ENCODE assay signal across 19 cellular contexts in the genomic region with DNA sequence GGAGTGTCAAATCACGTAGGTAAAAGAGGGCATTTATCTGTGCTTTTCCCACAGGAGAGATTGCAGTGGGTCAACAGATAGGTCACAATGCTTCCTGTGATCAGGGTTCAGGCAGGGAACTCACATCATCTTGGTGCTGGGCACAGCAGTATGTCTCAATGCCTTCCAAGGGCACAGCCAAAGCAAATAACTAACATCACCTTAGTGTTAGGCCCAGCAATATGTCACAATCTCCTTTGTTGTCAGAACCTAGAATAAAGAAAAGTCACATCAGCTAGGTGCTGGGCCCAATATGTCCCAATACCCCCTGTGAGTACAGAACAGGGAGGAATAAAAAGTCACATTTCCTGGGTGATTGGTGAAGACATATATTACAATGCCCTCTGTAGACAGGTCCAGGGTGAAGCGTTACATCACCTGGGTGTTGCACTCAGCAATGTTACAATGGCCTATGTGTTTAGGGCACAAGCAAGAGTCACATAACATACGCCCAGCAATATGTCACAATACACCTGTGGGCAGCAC. TPM values are rescaled to one million over a fixed set of nuclear protein-coding genes. Genes with fewer than 3 reads are reported as not detected.
DNase-seq lines count a peak whose midpoint lies in the region; ATAC-seq, FAIRE-seq and TF ChIP-seq lines count a peak whose summit lies in the region.
"Had no signal": no experiment of that assay in that cellular context is flagged by ENCODE, and none has a peak within 500 bp of the region (broad histone marks: within the 10 kb centered on the region; RNA-seq: fewer than 3 reads in every experiment).

No MANE protein-coding gene starts in this region.

- no peak overlapping the region for H3K23ac ChIP-seq in H9 (ENCODE audit: insufficient read length, low read depth, low read length)

- no peak overlapping the region for H2BK120ac ChIP-seq in H9 (ENCODE audit: low read depth, low read length, poor library complexity, severe bottlenecking)

- H3K27me3 ChIP-seq in H9 (ENCODE audit: insufficient read depth, low read length) (no peaks in the 10 kb centered on the region), GM12878 (replicated peaks in 1 of 2; ENCODE audit: control insufficient read depth in 2 of 2, insufficient read depth in 2 of 2, low read length in 1 of 2) (no peaks in the 10 kb centered on the region), liver (ENCODE audit: control insufficient read depth in 4 of 4, insufficient read depth in 4 of 4, low read length in 3 of 4) (no peaks in the 10 kb centered on the region), neutrophil (no peaks in the 10 kb centered on the region)

- POLR2A ChIA-PET in GM12878 (lab: Charles Lee), result no interaction called here

- CTCF ChIA-PET in GM12878 (lab: Yijun Ruan, JAX), result no interaction called here

- no peak overlapping the region for H2AK5ac ChIP-seq in H9 (ENCODE audit: insufficient read length, low read length)

- no CpG with 5 or more reads among the region's 3 CpGs for WGBS in H9 (ENCODE audit: extremely low coverage, insufficient read length, low lambda C conversion rate)
- 81% methylated on average over 3 of the region's 3 CpGs for WGBS in GM12878 (ENCODE audit: insufficient coverage, insufficient replicate concordance, low lambda C conversion rate, missing lambda C conversion rate)
- 42% methylated on average over 3 of the region's 3 CpGs for WGBS in liver

- RAD21 ChIA-PET in GM12878 (lab: Charles Lee; ENCODE audit: unreplicated experiment), result no interaction called here

- no peaks in the 10 kb centered on the region for H4K20me1 ChIP-seq in H9 (ENCODE audit: control insufficient read depth, insufficient read depth, insufficient read length)
- no peaks in the 10 kb centered on the region for H4K20me1 ChIP-seq in GM12878 (ENCODE audit: control insufficient read depth, insufficient read depth)

- in situ Hi-C loops in GM12878 (cut with MboI), result no loop called here

- no peaks in the 10 kb centered on the region for H3K4me1 Mint-ChIP-seq in H9

- H3K14ac ChIP-seq in H9 (ENCODE audit: insufficient read depth, low read length), result no peak overlapping the region

- H3K4me1 ChIP-seq in H9 (ENCODE audit: insufficient read depth, low read length) (no peaks in the 10 kb centered on the region), GM12878 (ENCODE audit: control insufficient read depth, insufficient read depth, low read length) (no peaks in the 10 kb centered on the region), liver (ENCODE audit: control insufficient read depth in 4 of 4, insufficient read depth in 4 of 4, low read length in 3 of 4) (no peaks in the 10 kb centered on the region), neutrophil (ENCODE audit: control insufficient read depth in 1 of 2, insufficient read depth in 1 of 2, low read depth in 1 of 2, low read length in 1 of 2) (peaks cover 0 to 21% of the 10 kb centered on the region in 2 experiments)
- H3K4me1 ChIP-seq: HAP-1 had no signal

- H3K9me3 Mint-ChIP-seq in H9, result no peaks in the 10 kb centered on the region
- H3K9me3 Mint-ChIP-seq: CD4-positive, alpha-beta memory T cell had no signal

- no peak overlapping the region for H3K27ac ChIP-seq in H9 (ENCODE audit: insufficient read length, low read depth, low read length)
- no peak overlapping the region for H3K27ac ChIP-seq in GM12878 (ENCODE audit: control insufficient read depth, insufficient read depth)
- peak overlapping the region in 1 of 2 donors; percentile 35 for H3K27ac ChIP-seq in liver (ENCODE audit: low read depth in 1 of 2, low read length in 2 of 2)
- peak overlapping the region; percentile 25 for H3K27ac ChIP-seq in neutrophil
- H3K27ac ChIP-seq: C4-2B, KMS-11 had no signal

- H4K91ac ChIP-seq in H9 (ENCODE audit: insufficient read length, low read depth, low read length), result no peak overlapping the region

- no peaks in the 10 kb centered on the region for H3K27me3 Mint-ChIP-seq in H9 (ENCODE audit: low read depth)
- H3K27me3 Mint-ChIP-seq: CD4-positive, alpha-beta memory T cell had no signal

- FAIRE-seq in GM12878 (lab: Jason Lieb, UNC), result no peak
- FAIRE-seq: A204.1, GM19239 had no signal

- H3T11ph ChIP-seq in H9 (ENCODE audit: low read length), result no peak overlapping the region

- H4K5ac ChIP-seq in H9 (ENCODE audit: insufficient read length, low read depth, low read length), result no peak overlapping the region

- SMC1A ChIA-PET in GM12878 (lab: Charles Lee; ENCODE audit: uncharacterized antibody, unreplicated experiment), result no interaction called here

- BruUV-seq in GM12878 (replicated peaks; lab: Mats Ljungman, UMichigan), result TSS peak; percentile 48

- TF ChIP-seq EP300 in GM12878 (IDR thresholded peaks at IDR 0.05; ENCODE audit: borderline replicate concordance in 1 of 2, control insufficient read depth in 1 of 2, low read depth in 2 of 2, low read length in 2 of 2), result no peak

- H2BK12ac ChIP-seq in H9 (ENCODE audit: insufficient read length, low read depth, low read length), result no peak overlapping the region

- intact Hi-C loops in GM12878 (cut with micrococcal nuclease; ENCODE audit: unreplicated experiment), result no loop called here

- H3K4ac ChIP-seq in H9 (ENCODE audit: low read depth, low read length), result no peak overlapping the region

- ATAC-seq in GM12878 (no peak), HG02678 (IDR thresholded peaks at IDR 0.05; ENCODE audit: unreplicated experiment) (no peak)

- peaks cover 49 to 74% (median 59%) of the 10 kb centered on the region in 3 experiments for H3K36me3 Mint-ChIP-seq in H9 (ENCODE audit: insufficient read depth in 1 of 3, low read depth in 3 of 3)

- H3K4me3 ChIP-seq in GM12878, result no peak overlapping the region
- no peak overlapping the region for H3K4me3 ChIP-seq in liver (ENCODE audit: low read depth in 1 of 3, low read length in 3 of 3)
- no peak overlapping the region for H3K4me3 ChIP-seq in neutrophil (ENCODE audit: low read depth in 1 of 2, low read length in 1 of 2)
- H3K4me3 ChIP-seq: HAP-1 had no signal

- H3K79me1 ChIP-seq in H9 (ENCODE audit: insufficient read depth, low read depth, low read length, poor library complexity, severe bottlenecking), result no peaks in the 10 kb centered on the region

- H3K9ac ChIP-seq in H9 (ENCODE audit: extremely low read depth, insufficient read length, low read length), result no peak overlapping the region
- H3K9ac ChIP-seq in GM12878 (ENCODE audit: control insufficient read depth, insufficient read depth, low read length), result no peak overlapping the region
- no peak overlapping the region for H3K9ac ChIP-seq in liver (ENCODE audit: low read depth in 1 of 2, low read length in 2 of 2)
- H3K9ac ChIP-seq: KMS-11 had no signal

- TF ChIP-seq RAD21 in GM12878 (IDR thresholded peaks at IDR 0.05; ENCODE audit: insufficient read depth, low read depth, low read length) (no peak), liver (IDR thresholded peaks at IDR 0.05) (peak in 1 of 2 donors; percentile 50)

- H3K9me3 ChIP-seq in H9 (ENCODE audit: control insufficient read depth, low read depth, low read length) (no peaks in the 10 kb centered on the region), GM12878 (replicated peaks; ENCODE audit: control insufficient read depth, insufficient read depth, low read length) (no peaks in the 10 kb centered on the region; the same call in 2 of the 3 replicates), liver (ENCODE audit: control insufficient read depth in 4 of 4, low read length in 3 of 4) (no peaks in the 10 kb centered on the region), neutrophil (no peaks in the 10 kb centered on the region)
- H3K9me3 ChIP-seq: HAP-1 had no signal

- H3K4me2 ChIP-seq in H9 (ENCODE audit: insufficient read depth, insufficient read length, low read length) (no peak overlapping the region), GM12878 (ENCODE audit: control insufficient read depth, insufficient read depth) (no peak overlapping the region)
- H3K4me2 ChIP-seq: KMS-11 had no signal

- TF ChIP-seq CTCF in H9 (conservative IDR thresholded peaks at IDR 0.05) (no peak), GM12878 (IDR thresholded peaks at IDR 0.05 in 2 of 3, conservative IDR thresholded peaks at IDR 0.05 in 1 of 3; ENCODE audit: control insufficient read depth in 2 of 3, extremely low read depth in 1 of 3, insufficient read depth in 1 of 3, low read depth in 3 of 3, low read length in 3 of 3) (no peak), liver (IDR thresholded peaks at IDR 0.05; ENCODE audit: low read depth, low read length, missing input control) (no peak), neutrophil (IDR thresholded peaks at IDR 0.05) (no peak)

- H2BK20ac ChIP-seq in H9 (ENCODE audit: low read depth, low read length, poor library complexity, severe bottlenecking), result no peak overlapping the region

- H3K79me2 ChIP-seq in H9 (ENCODE audit: insufficient read depth, low read length) (no peaks in the 10 kb centered on the region), GM12878 (ENCODE audit: control insufficient read depth, insufficient read depth, low read length) (no peaks in the 10 kb centered on the region)

- no peak overlapping the region for H3K27ac Mint-ChIP-seq in H9

- no peaks in the 10 kb centered on the region for H3K23me2 ChIP-seq in H9 (ENCODE audit: insufficient read length, low read depth, low read length, poor library complexity, severe bottlenecking)

- no peak overlapping the region for H3K18ac ChIP-seq in H9 (ENCODE audit: insufficient read length, low read depth, low read length)

- no peak overlapping the region for H2BK5ac ChIP-seq in H9 (ENCODE audit: insufficient read length, low read length)

- no peak overlapping the region for H2AFZ ChIP-seq in H9 (ENCODE audit: low read length)
- no peak overlapping the region for H2AFZ ChIP-seq in GM12878 (ENCODE audit: control insufficient read depth, low read depth, low read length)

- DNase-seq in H9 (no peak), GM12878 (ENCODE audit: low read depth, low spot score) (no peak), AG20443 (ENCODE audit: low spot score) (no peak), NCI-H1694 (lab: John Stamatoyannopoulos, UW) (no peak)
- DNase-seq: ACHN; AML-193; CD4-positive, alpha-beta memory T cell; DMS153; DMS79; GF-D8; GOT3 had no signal

- H3K36me3 ChIP-seq in GM12878 (ENCODE audit: control insufficient read depth in 2 of 2, insufficient read depth in 2 of 2, low read length in 1 of 2) (peaks cover 0 to 10% of the 10 kb centered on the region in 2 experiments; a peak in 3 of 4 replicates), liver (ENCODE audit: control insufficient read depth in 4 of 4, insufficient read depth in 3 of 4, low read depth in 1 of 4, low read length in 3 of 4) (peaks cover 0 to 27% (median 23%) of the 10 kb centered on the region in 4 donors), neutrophil (peaks cover 14% of the 10 kb centered on the region)

- H4K8ac ChIP-seq in H9 (replicated peaks; ENCODE audit: insufficient read length, low read depth, low read length), result peak overlapping the region; percentile 4

- H2BK15ac ChIP-seq in H9 (ENCODE audit: low read depth, low read length), result no peak overlapping the region

- no peak overlapping the region for H3K56ac ChIP-seq in H9 (ENCODE audit: insufficient read length, low read depth, low read length)

- TF ChIP-seq POLR2A in GM12878 (IDR thresholded peaks at IDR 0.05; ENCODE audit: low read depth, low read length), result no peak

- H3K4me3 Mint-ChIP-seq in H9, result no peak overlapping the region
- H3K4me3 Mint-ChIP-seq: CD4-positive, alpha-beta memory T cell had no signal

RNA-seq across cellular contexts. Expression of a gene that starts 11.4 kb away (rescaled TPM):
- total RNA-seq in H9 (2021) (52.1 and 56.7 TPM in 2 replicates), GM12878 (2014; rRNA removed) (10.8 and 11.1 TPM in 2 replicates), GM12878 (2014; rRNA removed; fragmentation: Illumina TruSeq; extraction: Trizol) (14.2 and 14.7 TPM in 2 replicates), GM12878 (2021) (6.5 and 7.3 TPM in 2 replicates), liver (1 to 10 TPM in 1 of 2 donors, under 1 TPM in 1; 0.84 to 8.8 TPM)
- total RNA-seq in GM12878 (2013; cell fraction: nucleolus; rRNA removed), result 32.8 and 35.0 TPM in 2 replicates
- polyA plus RNA-seq in GM12878 (2011; ENCODE audit: low read depth), result 1.2 TPM
- polyA plus RNA-seq in GM12878 (2011; rRNA removed) (3.2 and 4.3 TPM in 2 replicates), GM12878 (2014; fragmentation: Illumina TruSeq; extraction: Trizol) (3.7 and 4.2 TPM in 2 replicates), GM12878 (2014; fragmentation: Nextera tagmentation; extraction: Ambion mirVana) (1 to 10 TPM in 1 of 2 experiments, under 1 TPM in 1; 0.71 to 1.1 TPM), GM12878 (2014; rRNA removed) (3.0 and 3.9 TPM in 2 replicates), GM12878 (2016; fragmentation: Nextera tagmentation; extraction: Ambion mirVana) (1 to 10 TPM; 4.1 to 5.8 TPM), liver (under 1 TPM in 1 of 2 donors, not detected in 1; 0.13 TPM)
- 2.1 and 2.9 TPM in 2 replicates for polyA plus RNA-seq in GM12878 (2011; cell fraction: cytosol; rRNA removed)
- polyA plus RNA-seq in GM12878 (2011; cell fraction: nucleus; rRNA removed), result 2.8 and 3.0 TPM in 2 replicates
- 1.5 and 1.7 TPM in 2 replicates for polyA plus RNA-seq in GM12878 (2012)
- polyA minus RNA-seq in GM12878 (2011; rRNA and poly(A)+ RNA removed), result 9.6 and 14.4 TPM in 2 replicates
- polyA minus RNA-seq in GM12878 (2011; cell fraction: cytosol; rRNA and poly(A)+ RNA removed), result 4.5 and 7.6 TPM in 2 replicates
- 5.7 and 11.5 TPM in 2 replicates for polyA minus RNA-seq in GM12878 (2011; cell fraction: nucleus; rRNA and poly(A)+ RNA removed)
